ENCODE assay signal across 8 cellular contexts in the genomic region with DNA sequence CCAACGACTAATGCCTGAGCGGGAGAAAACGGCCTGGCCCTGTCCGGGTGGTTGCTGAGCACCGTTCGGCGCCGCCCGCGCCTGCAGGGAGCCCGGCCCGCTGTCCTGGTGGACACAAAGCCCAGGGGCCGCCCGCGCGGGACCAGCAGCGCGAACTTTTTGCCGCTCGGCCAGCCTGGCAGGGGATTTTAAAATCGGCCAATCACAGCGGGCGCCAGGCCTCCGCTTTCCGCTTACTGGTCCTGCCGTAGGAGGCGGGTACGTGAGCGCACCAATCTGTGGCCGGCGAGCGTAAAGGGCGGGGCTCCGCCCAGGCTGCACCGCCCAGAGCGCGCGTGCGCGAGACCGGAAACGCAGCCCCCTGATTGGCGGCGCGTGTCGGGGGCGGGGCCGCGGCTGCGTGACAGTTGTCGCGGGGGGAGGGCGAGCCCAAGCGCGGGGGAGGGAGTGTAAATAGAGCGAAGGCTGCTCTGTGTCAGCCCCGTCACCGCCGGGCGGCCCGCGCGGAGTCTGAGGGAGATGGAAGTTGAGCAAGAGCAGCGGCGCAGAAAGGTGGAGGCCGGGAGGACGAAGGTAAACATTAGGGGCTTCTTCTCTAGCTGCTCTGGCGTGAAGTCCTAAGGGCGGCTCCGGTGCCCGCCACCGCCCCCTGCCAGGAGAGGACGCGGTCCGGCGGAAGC. TPM values are rescaled to one million over a fixed set of nuclear protein-coding genes. Genes with fewer than 3 reads are reported as not detected.
DNase-seq lines count a peak whose midpoint lies in the region; ATAC-seq lines count a peak whose summit lies in the region.

A gene (minus strand): TSS at position 161 of the 680 bp plus-strand sequence. CDS start 1,132 bp downstream, outside the sequence.
A gene with protein sequence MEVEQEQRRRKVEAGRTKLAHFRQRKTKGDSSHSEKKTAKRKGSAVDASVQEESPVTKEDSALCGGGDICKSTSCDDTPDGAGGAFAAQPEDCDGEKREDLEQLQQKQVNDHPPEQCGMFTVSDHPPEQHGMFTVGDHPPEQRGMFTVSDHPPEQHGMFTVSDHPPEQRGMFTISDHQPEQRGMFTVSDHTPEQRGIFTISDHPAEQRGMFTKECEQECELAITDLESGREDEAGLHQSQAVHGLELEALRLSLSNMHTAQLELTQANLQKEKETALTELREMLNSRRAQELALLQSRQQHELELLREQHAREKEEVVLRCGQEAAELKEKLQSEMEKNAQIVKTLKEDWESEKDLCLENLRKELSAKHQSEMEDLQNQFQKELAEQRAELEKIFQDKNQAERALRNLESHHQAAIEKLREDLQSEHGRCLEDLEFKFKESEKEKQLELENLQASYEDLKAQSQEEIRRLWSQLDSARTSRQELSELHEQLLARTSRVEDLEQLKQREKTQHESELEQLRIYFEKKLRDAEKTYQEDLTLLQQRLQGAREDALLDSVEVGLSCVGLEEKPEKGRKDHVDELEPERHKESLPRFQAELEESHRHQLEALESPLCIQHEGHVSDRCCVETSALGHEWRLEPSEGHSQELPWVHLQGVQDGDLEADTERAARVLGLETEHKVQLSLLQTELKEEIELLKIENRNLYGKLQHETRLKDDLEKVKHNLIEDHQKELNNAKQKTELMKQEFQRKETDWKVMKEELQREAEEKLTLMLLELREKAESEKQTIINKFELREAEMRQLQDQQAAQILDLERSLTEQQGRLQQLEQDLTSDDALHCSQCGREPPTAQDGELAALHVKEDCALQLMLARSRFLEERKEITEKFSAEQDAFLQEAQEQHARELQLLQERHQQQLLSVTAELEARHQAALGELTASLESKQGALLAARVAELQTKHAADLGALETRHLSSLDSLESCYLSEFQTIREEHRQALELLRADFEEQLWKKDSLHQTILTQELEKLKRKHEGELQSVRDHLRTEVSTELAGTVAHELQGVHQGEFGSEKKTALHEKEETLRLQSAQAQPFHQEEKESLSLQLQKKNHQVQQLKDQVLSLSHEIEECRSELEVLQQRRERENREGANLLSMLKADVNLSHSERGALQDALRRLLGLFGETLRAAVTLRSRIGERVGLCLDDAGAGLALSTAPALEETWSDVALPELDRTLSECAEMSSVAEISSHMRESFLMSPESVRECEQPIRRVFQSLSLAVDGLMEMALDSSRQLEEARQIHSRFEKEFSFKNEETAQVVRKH (N-terminal part only) (plus strand): TSS at position 447 of the 680 bp plus-strand sequence. CDS start 73 bp downstream, at position 520.

- H3K36me3 ChIP-seq in HUES48 (ENCODE audit: control insufficient read depth, insufficient read depth, low read length) (peaks cover 18% of the 10 kb centered on the region), NT2/D1 (ENCODE audit: insufficient read depth, insufficient read length, low read length) (peaks cover 57% of the 10 kb centered on the region), endocrine pancreas (ENCODE audit: control insufficient read depth, insufficient read depth, low read length) (no peaks in the 10 kb centered on the region), mesendoderm (ENCODE audit: control insufficient read depth, insufficient read depth, low read length) (no peaks in the 10 kb centered on the region)

- no peaks in the 10 kb centered on the region for H3K27me3 ChIP-seq in HUES48 (ENCODE audit: control insufficient read depth, insufficient read depth, low read length)
- no peaks in the 10 kb centered on the region for H3K27me3 ChIP-seq in NT2/D1 (ENCODE audit: insufficient read depth, insufficient read length)
- H3K27me3 ChIP-seq in endocrine pancreas (ENCODE audit: control insufficient read depth, insufficient read depth, low read length) = no peaks in the 10 kb centered on the region
- H3K27me3 ChIP-seq in mesendoderm (ENCODE audit: insufficient read depth, low read length, poor library complexity) = no peaks in the 10 kb centered on the region

- no peak within 1 kb of the TSS for H2AK5ac ChIP-seq in mesendoderm (ENCODE audit: low read length)

- no CpG with 5 or more reads among the region's 76 CpGs for WGBS in mesendoderm (ENCODE audit: extremely low coverage, insufficient coverage, low lambda C conversion rate)

- no peak within 1 kb of the TSS for H2BK15ac ChIP-seq in mesendoderm (replicated peaks; ENCODE audit: low read depth)

- H3K18ac ChIP-seq in mesendoderm (ENCODE audit: low read length) = peak within 1 kb of the TSS; percentile 98

- peak within 1 kb of the TSS; percentile 93 for H3K9ac ChIP-seq in HUES48 (ENCODE audit: low read depth, low read length)
- H3K9ac ChIP-seq in NT2/D1 (ENCODE audit: insufficient read length, low read depth) = peak within 1 kb of the TSS; percentile 99
- H3K9ac ChIP-seq in endocrine pancreas (ENCODE audit: control insufficient read depth, insufficient read depth, low read length) = peak within 1 kb of the TSS; percentile 76
- H3K9ac ChIP-seq in mesendoderm (ENCODE audit: low read length) = peak within 1 kb of the TSS; percentile 98

- peak within 1 kb of the TSS; percentile 83 for H2BK5ac ChIP-seq in mesendoderm (ENCODE audit: low read length)

- H3K4me1 ChIP-seq in HUES48 (ENCODE audit: control insufficient read depth, insufficient read depth, low read length) = peaks cover 17% of the 10 kb centered on the region; the same call in 1 of the 2 replicates
- H3K4me1 ChIP-seq in NT2/D1 (ENCODE audit: insufficient read depth, insufficient read length) = peaks cover 8% of the 10 kb centered on the region
- H3K4me1 ChIP-seq in endocrine pancreas (ENCODE audit: control insufficient read depth, insufficient read depth, low read length) = peaks cover under 1% of the 10 kb centered on the region
- H3K4me1 ChIP-seq in mesendoderm (ENCODE audit: control insufficient read depth, low read depth, low read length) = peaks cover 5% of the 10 kb centered on the region

- peak; percentile 76 for ATAC-seq in GM21423 (IDR thresholded peaks at IDR 0.05; ENCODE audit: unreplicated experiment)

- H4K5ac ChIP-seq in mesendoderm (ENCODE audit: low read length) = no peak within 1 kb of the TSS

- H3K79me1 ChIP-seq in mesendoderm (ENCODE audit: low read length) = peaks cover 15% of the 10 kb centered on the region

- H3K4ac ChIP-seq in mesendoderm (ENCODE audit: low read depth, low read length) = peak within 1 kb of the TSS; percentile 99

- in situ Hi-C loops in Caki2 (cut with HindIII; ENCODE audit: low pct_unique_long_range_greater_than_20kb, low sequenced_read_pairs) = no loop called here

- H3K23ac ChIP-seq in mesendoderm (ENCODE audit: low read length) = peak within 1 kb of the TSS; percentile 83

- H3K79me2 ChIP-seq in mesendoderm (ENCODE audit: control insufficient read depth, insufficient read depth, low read length) = peaks cover 50% of the 10 kb centered on the region

- H3K4me2 ChIP-seq in mesendoderm (ENCODE audit: low read length) = peak within 1 kb of the TSS; percentile 99

- DNase-seq in Caki2 (ENCODE audit: low read depth) (peak; percentile 97), NT2/D1 (ENCODE audit: low read depth, low spot score) (peak; percentile 99), mesendoderm (peak; percentile 98)
- peak; percentile 82 to 98 (median 96) for DNase-seq in activated CD8-positive, alpha-beta memory T cell treated with anti-CD3 and anti-CD28 coated beads for 48 hours (ENCODE audit: low read depth in 2 of 3, low spot score in 2 of 3)
- DNase-seq in stimulated activated CD8-positive, alpha-beta memory T cell treated with anti-CD3 and anti-CD28 coated beads, Interleukin-12 subunit alpha, Interleukin-12 subunit beta, amount 100 ng/mL, for 4 hours (ENCODE audit: low read depth) = peak; percentile 98

- H4K8ac ChIP-seq in mesendoderm (ENCODE audit: low read depth, low read length) = peak within 1 kb of the TSS; percentile 90

- H3K27ac ChIP-seq in HUES48 (ENCODE audit: low read depth, low read length) = peak within 1 kb of the TSS; percentile 100
- H3K27ac ChIP-seq in mesendoderm (ENCODE audit: low read depth, low read length) = peak within 1 kb of the TSS; percentile 91

- H3K4me3 ChIP-seq in HUES48 (ENCODE audit: low read depth, low read length) (peak within 1 kb of the TSS; percentile 98), NT2/D1 (ENCODE audit: insufficient read length, low read depth) (peak within 1 kb of the TSS; percentile 98), endocrine pancreas (ENCODE audit: control insufficient read depth, insufficient read depth, low read length) (no peak within 1 kb of the TSS), mesendoderm (ENCODE audit: low read length) (peak within 1 kb of the TSS; percentile 95)

- H3K56ac ChIP-seq in mesendoderm (ENCODE audit: low read length) = peak within 1 kb of the TSS; percentile 98

- H2BK120ac ChIP-seq in mesendoderm (ENCODE audit: low read depth, low read length) = peak within 1 kb of the TSS; percentile 95

- H3K9me3 ChIP-seq in HUES48 (ENCODE audit: control insufficient read depth, insufficient read depth, low read length) (no peaks in the 10 kb centered on the region), NT2/D1 (ENCODE audit: insufficient read depth, low read length) (no peaks in the 10 kb centered on the region), endocrine pancreas (ENCODE audit: control insufficient read depth, low read length) (no peaks in the 10 kb centered on the region)

RNA-seq across cellular contexts. Expression of the first gene that starts in this region (rescaled TPM):
- 3.0 and 4.5 TPM in 2 replicates for total RNA-seq in Caki2 (2014; rRNA removed; shearing (Covaris generic); ENCODE audit: low replicate concordance)
- polyA plus RNA-seq in mesendoderm (2013, experiment 1 of 2) = 7.3 TPM
- 7.5 TPM for polyA plus RNA-seq in mesendoderm (2013, experiment 2 of 2)

RNA-seq across cellular contexts. Expression of the second gene that starts in this region (rescaled TPM):
- total RNA-seq in Caki2 (2014; rRNA removed; shearing (Covaris generic); ENCODE audit: low replicate concordance) = 8.5 and 42.4 TPM in 2 replicates
- polyA plus RNA-seq in mesendoderm (2013, experiment 1 of 2) = 13.6 TPM
- polyA plus RNA-seq in mesendoderm (2013, experiment 2 of 2) = 12.3 TPM
